In genomic region chr10:28382520-28383269, GRCh38 we compare ENCODE assay signal across 12 cellular contexts.
DNase-seq lines count a peak whose midpoint lies in the region; ATAC-seq and TF ChIP-seq lines count a peak whose summit lies in the region.
"Had no signal": no experiment of that assay in that cellular context is flagged by ENCODE, and none has a peak within 500 bp of the region (broad histone marks: within the 10 kb centered on the region; RNA-seq: fewer than 3 reads in every experiment).

No MANE protein-coding gene starts in this region.

- no peaks in the 10 kb centered on the region for H3F3A ChIP-seq in neural progenitor cell (ENCODE audit: low read depth)

- no peaks in the 10 kb centered on the region for H3K9me3 ChIP-seq in endodermal cell (ENCODE audit: control insufficient read depth, low read length)
- no peaks in the 10 kb centered on the region for H3K9me3 ChIP-seq in neural progenitor cell (ENCODE audit: low read depth)
- H3K9me3 ChIP-seq: body of pancreas had no signal

- H3K4me3 ChIP-seq in endodermal cell (ENCODE audit: low read length) = no peak overlapping the region
- H3K4me3 ChIP-seq in neural progenitor cell = no peak overlapping the region
- H3K4me3 ChIP-seq: body of pancreas had no signal

- 95 to 98% methylated on average over 6 to 12 of the region's 13 CpGs for WGBS in endodermal cell (ENCODE audit: insufficient coverage in 1 of 2, insufficient read length in 1 of 2), 2 experiments

- no peak overlapping the region for H3K4me2 ChIP-seq in neural progenitor cell

- H3K79me2 ChIP-seq in neural progenitor cell (ENCODE audit: low read depth) = no peaks in the 10 kb centered on the region

- H3K27ac Mint-ChIP-seq in endodermal cell (no peak overlapping the region), neural progenitor cell (no peak overlapping the region)
- H3K27ac Mint-ChIP-seq: activated T-helper 17 cell treated with anti-CD3 and anti-CD28 coated beads, Interleukin-2, amount 50 U/mL, for 72 hours had no signal

- ATAC-seq in GM21423 (IDR thresholded peaks at IDR 0.05; ENCODE audit: unreplicated experiment) = no peak
- no peak for ATAC-seq in activated CD4-positive, CD25-positive, alpha-beta regulatory T cell treated with anti-CD3 and anti-CD28 coated beads, Interleukin-2, amount 50 U/mL, for 24 hours

- H3K9ac ChIP-seq in endodermal cell (ENCODE audit: extremely low read depth, low read length, poor library complexity, severe bottlenecking) (no peak overlapping the region), neural progenitor cell (no peak overlapping the region)

- H3K9me3 Mint-ChIP-seq in endodermal cell (no peaks in the 10 kb centered on the region), neural progenitor cell (no peaks in the 10 kb centered on the region)
- H3K9me3 Mint-ChIP-seq: activated T-helper 17 cell treated with anti-CD3 and anti-CD28 coated beads, Interleukin-2, amount 50 U/mL, for 72 hours; CD4-positive, alpha-beta T cell had no signal

- TF ChIP-seq CTCF in endodermal cell (conservative IDR thresholded peaks at IDR 0.05) (no peak), neural progenitor cell (IDR thresholded peaks at IDR 0.05) (no peak)

- DNase-seq in DMS53 (lab: John Stamatoyannopoulos, UW) = peak; percentile 83
- DNase-seq in NCI-H460 (ENCODE audit: extremely low read depth, low read depth) = peak; percentile 11
- peak; percentile 17 for DNase-seq in endodermal cell
- no peak for DNase-seq in neural progenitor cell (ENCODE audit: low spot score)
- DNase-seq in activated gamma-delta T cell (lab: John Stamatoyannopoulos, UW) = no peak
- DNase-seq in DMS114 treated with DMSO at 0.1 percent for 48 hours (lab: John Stamatoyannopoulos, UW; ENCODE audit: unreplicated experiment) = no peak
- DNase-seq: kidney had no signal

- H3K4me3 Mint-ChIP-seq in endodermal cell = no peak overlapping the region
- H3K4me3 Mint-ChIP-seq in neural progenitor cell = no peak overlapping the region
- H3K4me3 Mint-ChIP-seq: activated T-helper 17 cell treated with anti-CD3 and anti-CD28 coated beads, Interleukin-2, amount 50 U/mL, for 72 hours; CD4-positive, alpha-beta T cell had no signal

- peak overlapping the region; percentile 71 for H2AFZ ChIP-seq in neural progenitor cell (replicated peaks)

- no peaks in the 10 kb centered on the region for H4K20me1 ChIP-seq in neural progenitor cell (ENCODE audit: low read depth)

- no peaks in the 10 kb centered on the region for H3K27me3 Mint-ChIP-seq in endodermal cell (ENCODE audit: insufficient read depth)
- peaks cover 5% of the 10 kb centered on the region for H3K27me3 Mint-ChIP-seq in neural progenitor cell (ENCODE audit: insufficient read depth, low read depth)
- H3K27me3 Mint-ChIP-seq: CD4-positive, alpha-beta T cell had no signal

- H3K36me3 Mint-ChIP-seq in endodermal cell (ENCODE audit: low read depth) (no peaks in the 10 kb centered on the region), neural progenitor cell (no peaks in the 10 kb centered on the region)

- H3K36me3 ChIP-seq in endodermal cell (ENCODE audit: control insufficient read depth, insufficient read depth, low read length) (no peaks in the 10 kb centered on the region), neural progenitor cell (no peaks in the 10 kb centered on the region)

- no peak overlapping the region for H3K27ac ChIP-seq in endodermal cell (ENCODE audit: low read depth, low read length)
- no peak overlapping the region for H3K27ac ChIP-seq in neural progenitor cell
- H3K27ac ChIP-seq: body of pancreas had no signal

- no peaks in the 10 kb centered on the region for H3K4me1 ChIP-seq in endodermal cell (ENCODE audit: control insufficient read depth, insufficient read depth, low read length)
- no peaks in the 10 kb centered on the region for H3K4me1 ChIP-seq in neural progenitor cell

- H3K27me3 ChIP-seq in endodermal cell (ENCODE audit: control insufficient read depth, insufficient read depth, low read length, poor library complexity, severe bottlenecking) (no peaks in the 10 kb centered on the region), neural progenitor cell (no peaks in the 10 kb centered on the region)
- H3K27me3 ChIP-seq: body of pancreas had no signal

- H3K4me1 Mint-ChIP-seq in endodermal cell (peaks cover 4% of the 10 kb centered on the region), neural progenitor cell (peaks cover 7% of the 10 kb centered on the region)

Comparison
In these comparisons a context has a peak if more than half of its experiments do, and no peak if none do; other contexts are left out.
1. DNase-seq: peak in DMS53 (single experiment), NCI-H460 (single experiment) and endodermal cell (single experiment); none in neural progenitor cell (single experiment), activated gamma-delta T cell (single experiment) and DMS114 treated with DMSO at 0.1 percent for 48 hours (single experiment).